In the genomic region with DNA sequence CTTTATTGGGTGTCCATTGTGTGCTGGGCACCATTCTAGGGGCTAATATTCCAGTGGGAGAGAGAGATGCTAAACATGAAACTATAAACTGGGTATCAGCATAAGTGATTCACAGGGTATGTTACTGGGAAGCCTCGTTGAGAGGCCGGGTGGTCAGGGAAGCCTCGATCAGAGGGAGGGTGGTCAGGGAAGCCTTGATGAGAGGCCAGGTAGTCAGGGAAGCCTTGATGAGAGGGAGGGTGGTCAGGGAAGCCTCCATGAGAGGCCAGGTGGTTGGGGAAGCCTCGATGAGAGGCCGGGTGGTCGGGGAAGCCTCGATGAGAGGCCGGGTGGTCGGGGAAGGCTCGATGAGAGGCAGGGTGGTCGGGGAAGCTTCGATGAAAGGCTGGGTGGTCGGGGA, we compare ENCODE assay signal across 15 cellular contexts. TPM values are rescaled to one million over a fixed set of nuclear protein-coding genes. Genes with fewer than 3 reads are reported as not detected.
"Had no signal": no experiment of that assay in that cellular context is flagged by ENCODE, and none has a peak within 500 bp of the region (broad histone marks: within the 10 kb centered on the region; RNA-seq: fewer than 3 reads in every experiment).

No MANE protein-coding gene starts in this region.

- ATAC-seq: activated T-cell treated with anti-CD3 and anti-CD28 coated beads, Interleukin-2, amount 50 U/mL, for 4 hours; stimulated activated effector memory CD8-positive, alpha-beta T cell treated with anti-CD3 and anti-CD28 coated beads, Interleukin-12 subunit alpha, Interleukin-12 subunit beta, amount 100 ng/mL, for 72 hours had no signal

- H3K4me1 Mint-ChIP-seq: activated naive CD4-positive, alpha-beta T cell treated with anti-CD3 and anti-CD28 coated beads, Interleukin-2, amount 50 U/mL, for 24 hours; immature natural killer cell; stimulated activated effector memory CD8-positive, alpha-beta T cell treated with anti-CD3 and anti-CD28 coated beads, Interleukin-12 subunit alpha, Interleukin-12 subunit beta, amount 100 ng/mL, for 72 hours had no signal

- H3K9me3 ChIP-seq: ovary, tibial artery, vagina had no signal

- H3K9me3 Mint-ChIP-seq: activated naive CD4-positive, alpha-beta T cell treated with anti-CD3 and anti-CD28 coated beads, Interleukin-2, amount 50 U/mL, for 24 hours; activated T-cell treated with anti-CD3 and anti-CD28 coated beads, Interleukin-2, amount 50 U/mL, for 4 hours; stimulated activated effector memory CD8-positive, alpha-beta T cell treated with anti-CD3 and anti-CD28 coated beads, Interleukin-12 subunit alpha, Interleukin-12 subunit beta, amount 100 ng/mL, for 72 hours had no signal

- H3K4me3 Mint-ChIP-seq: activated naive CD4-positive, alpha-beta T cell treated with anti-CD3 and anti-CD28 coated beads, Interleukin-2, amount 50 U/mL, for 24 hours; activated T-cell treated with anti-CD3 and anti-CD28 coated beads, Interleukin-2, amount 50 U/mL, for 4 hours; immature natural killer cell; stimulated activated effector memory CD8-positive, alpha-beta T cell treated with anti-CD3 and anti-CD28 coated beads, Interleukin-12 subunit alpha, Interleukin-12 subunit beta, amount 100 ng/mL, for 72 hours had no signal

- H3K36me3 ChIP-seq: brain microvascular endothelial cell, ovary, tibial artery, vagina had no signal

- H3K4me3 ChIP-seq: ovary, tibial artery, vagina had no signal

- DNase-seq: activated CD4-positive, alpha-beta T cell treated with anti-CD3 and anti-CD28 coated beads for 1 hour; activated CD4-positive, alpha-beta T cell treated with anti-CD3 and anti-CD28 coated beads, Interleukin-2, amount 50 U/mL, for 48 hours; activated effector memory CD4-positive, alpha-beta T cell treated with Interleukin-2 at 50 U/mL for 16 hours; activated T-cell treated with anti-CD3 and anti-CD28 coated beads, Interleukin-2, amount 50 U/mL, for 4 hours; amniotic stem cell; brain microvascular endothelial cell; cortex of kidney; effector CD4-positive, alpha-beta T cell; immature natural killer cell; ovary; T-helper 9 cell; tibial artery had no signal

- H3K27ac Mint-ChIP-seq: activated naive CD4-positive, alpha-beta T cell treated with anti-CD3 and anti-CD28 coated beads, Interleukin-2, amount 50 U/mL, for 24 hours; immature natural killer cell; stimulated activated effector memory CD8-positive, alpha-beta T cell treated with anti-CD3 and anti-CD28 coated beads, Interleukin-12 subunit alpha, Interleukin-12 subunit beta, amount 100 ng/mL, for 72 hours had no signal

- H3K27ac ChIP-seq: brain microvascular endothelial cell, ovary, tibial artery, vagina had no signal

- H3K36me3 Mint-ChIP-seq: activated naive CD4-positive, alpha-beta T cell treated with anti-CD3 and anti-CD28 coated beads, Interleukin-2, amount 50 U/mL, for 24 hours; immature natural killer cell; stimulated activated effector memory CD8-positive, alpha-beta T cell treated with anti-CD3 and anti-CD28 coated beads, Interleukin-12 subunit alpha, Interleukin-12 subunit beta, amount 100 ng/mL, for 72 hours had no signal

- H3K27me3 ChIP-seq: ovary, vagina had no signal

- H3K4me1 ChIP-seq: tibial artery, vagina had no signal

RNA-seq across cellular contexts. Expression of gene PLEKHG4B, which starts 8.9 kb away (rescaled TPM):
- polyA plus RNA-seq: immature natural killer cell had no signal
